Comparison of ENCODE assay signal across 28 cellular contexts in the genomic region with DNA sequence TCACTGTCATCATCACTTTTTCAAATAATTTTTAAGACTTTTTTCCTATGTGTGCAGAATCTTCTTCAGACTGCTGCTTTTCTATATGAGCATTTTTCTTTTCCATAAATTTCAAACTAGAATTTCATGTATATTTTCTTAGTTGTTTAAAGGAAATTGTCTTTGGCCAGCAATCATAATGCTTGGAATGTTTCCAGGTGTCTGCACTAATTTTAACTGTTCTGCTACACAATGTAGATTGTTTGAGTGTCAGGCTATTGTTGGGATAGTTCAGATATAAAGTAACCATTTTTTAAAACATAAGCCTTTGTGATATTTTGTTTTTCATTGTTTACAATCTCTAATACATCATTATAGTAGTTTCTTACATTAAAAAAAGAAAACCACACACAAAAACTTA.
"Had no signal": no experiment of that assay in that cellular context is flagged by ENCODE, and none has a peak within 500 bp of the region (broad histone marks: within the 10 kb centered on the region; RNA-seq: fewer than 3 reads in every experiment).

No MANE protein-coding gene starts in this region.

- DNase-seq: activated B cell treated with CpG ODN at 0.5 μM for 24 hours; activated CD4-positive, alpha-beta memory T cell treated with anti-CD3 and anti-CD28 coated beads for 36 hours; activated CD4-positive, alpha-beta T cell treated with anti-CD3 and anti-CD28 coated beads for 48 hours; activated CD4-positive, alpha-beta T cell treated with anti-CD3 and anti-CD28 coated beads, Interleukin-2, amount 50 U/mL, for 1 hour; activated CD8-positive, alpha-beta memory T cell treated with anti-CD3 and anti-CD28 coated beads, Interleukin-2, amount 10 ng/mL, durations not matched to agents 7 days and 5 days; activated CD8-positive, alpha-beta memory T cell treated with anti-CD3 and anti-CD28 coated beads, Interleukin-2, amount 50 U/mL, for 4 hours; activated CD8-positive, alpha-beta T cell treated with anti-CD3 and anti-CD28 coated beads, Interleukin-2, amount 10 ng/mL, durations not matched to agents 7 days and 5 days; activated effector memory CD4-positive, alpha-beta T cell treated with anti-CD3 and anti-CD28 coated beads, Interleukin-2, amount 50 U/mL, for 16 hours; activated naive CD4-positive, alpha-beta T cell; activated naive CD4-positive, alpha-beta T cell treated with anti-CD3 and anti-CD28 coated beads, Interleukin-2, amount 10 ng/mL, durations not matched to agents 7 days and 5 days; activated naive CD8-positive, alpha-beta T cell treated with anti-CD3 and anti-CD28 coated beads, Interleukin-2, amount 10 ng/mL, durations not matched to agents 7 days and 5 days; activated T-cell treated with anti-CD3 and anti-CD28 coated beads, Interleukin-2, amount 50 U/mL, for 1 hour; activated T-cell treated with anti-CD3 and anti-CD28 coated beads, Interleukin-2, amount 50 U/mL, for 48 hours; central memory CD4-positive, alpha-beta T cell; cerebellar nuclear complex; effector CD8-positive, alpha-beta T cell; foreskin melanocyte; head of caudate nucleus; T-helper 2 cell had no signal

- H3K4me1 ChIP-seq: ascending aorta, breast epithelium, esophagus muscularis mucosa, gastroesophageal sphincter had no signal

- H3K36me3 ChIP-seq: ascending aorta, breast epithelium, cardiac muscle cell, esophagus muscularis mucosa, gastroesophageal sphincter had no signal

- ATAC-seq: activated CD4-positive, CD25-positive, alpha-beta regulatory T cell treated with anti-CD3 and anti-CD28 coated beads, Interleukin-2, amount 50 U/mL, for 24 hours; activated CD8-positive, alpha-beta memory T cell treated with anti-CD3 and anti-CD28 coated beads, Interleukin-2, amount 10 ng/mL, durations not matched to agents 7 days and 5 days; activated CD8-positive, alpha-beta T cell treated with anti-CD3 and anti-CD28 coated beads, Interleukin-2, amount 10 ng/mL, durations not matched to agents 7 days and 5 days; activated naive CD4-positive, alpha-beta T cell treated with anti-CD3 and anti-CD28 coated beads, Interleukin-2, amount 50 U/mL, for 72 hours; gastroesophageal sphincter had no signal

- H3K4me3 ChIP-seq: ascending aorta, breast epithelium, cardiac muscle cell, coronary artery, esophagus muscularis mucosa, gastroesophageal sphincter had no signal

- H3K27ac ChIP-seq: ascending aorta, breast epithelium, cardiac muscle cell, coronary artery, esophagus muscularis mucosa, gastroesophageal sphincter, VCaP had no signal

- H3K27me3 ChIP-seq: ascending aorta, breast epithelium, cardiac muscle cell, esophagus muscularis mucosa, gastroesophageal sphincter had no signal
